17 cellular contexts compared by ENCODE assay signal in genomic region chr13:67740871-67741475, GRCh38.
DNase-seq lines count a peak whose midpoint lies in the region; ATAC-seq and TF ChIP-seq lines count a peak whose summit lies in the region.
"Had no signal": no experiment of that assay in that cellular context is flagged by ENCODE, and none has a peak within 500 bp of the region (broad histone marks: within the 10 kb centered on the region; RNA-seq: fewer than 3 reads in every experiment).

No MANE protein-coding gene starts in this region.

- H3K79me2 ChIP-seq in neural progenitor cell (ENCODE audit: low read depth): no peaks in the 10 kb centered on the region

- TF ChIP-seq CTCF in neural progenitor cell (IDR thresholded peaks at IDR 0.05): no peak

- peaks cover 8% of the 10 kb centered on the region for H3K36me3 Mint-ChIP-seq in neural progenitor cell
- H3K36me3 Mint-ChIP-seq: T-cell had no signal

- H3K36me3 ChIP-seq in neural progenitor cell: no peaks in the 10 kb centered on the region
- H3K36me3 ChIP-seq: SJSA1 had no signal

- peak overlapping the region; percentile 49 for H3K27ac ChIP-seq in neural progenitor cell
- H3K27ac ChIP-seq: C4-2B, PC-9, SJSA1 had no signal

- ATAC-seq in HG03039 (IDR thresholded peaks at IDR 0.05; ENCODE audit: unreplicated experiment) (no peak), HG02840 (IDR thresholded peaks at IDR 0.05; ENCODE audit: low FRiP score, unreplicated experiment) (no peak)
- ATAC-seq: T-cell had no signal

- H3K27me3 Mint-ChIP-seq in neural progenitor cell (ENCODE audit: insufficient read depth, low read depth): peaks cover 2% of the 10 kb centered on the region
- H3K27me3 Mint-ChIP-seq: T-cell had no signal

- no peaks in the 10 kb centered on the region for H3K9me3 Mint-ChIP-seq in neural progenitor cell

- H3F3A ChIP-seq in neural progenitor cell (ENCODE audit: low read depth): peaks cover 21% of the 10 kb centered on the region

- no peaks in the 10 kb centered on the region for H3K27me3 ChIP-seq in neural progenitor cell
- H3K27me3 ChIP-seq: SJSA1 had no signal

- no peak overlapping the region for H3K4me3 ChIP-seq in neural progenitor cell
- H3K4me3 ChIP-seq: PC-9, SJSA1 had no signal

- DNase-seq in H4 (ENCODE audit: low spot score): peak; percentile 9
- DNase-seq in NCI-H69 (lab: John Stamatoyannopoulos, UW): peak; percentile 69
- DNase-seq in astrocyte of the hippocampus (ENCODE audit: low read depth, low spot score): peak; percentile 65
- DNase-seq in neural progenitor cell (ENCODE audit: low spot score): no peak
- no peak for DNase-seq in C1 segment of cervical spinal cord (lab: John Stamatoyannopoulos, UW)
- DNase-seq in hippocampal formation (lab: John Stamatoyannopoulos, UW): no peak
- DNase-seq: GF-D8, H7, NCI-H187 treated with DMSO at 0.1 percent for 48 hours, NCI-H345, NCI-H526 treated with DMSO at 0.1 percent for 48 hours, PC-9, T-cell had no signal

- no peak overlapping the region for H3K4me3 Mint-ChIP-seq in neural progenitor cell
- H3K4me3 Mint-ChIP-seq: T-cell had no signal

- H3K9me3 ChIP-seq in neural progenitor cell (ENCODE audit: low read depth): no peaks in the 10 kb centered on the region
- H3K9me3 ChIP-seq: SJSA1 had no signal

- no peak overlapping the region for H3K9ac ChIP-seq in neural progenitor cell

- peaks cover 34% of the 10 kb centered on the region for H3K4me1 Mint-ChIP-seq in neural progenitor cell
- H3K4me1 Mint-ChIP-seq: T-cell had no signal

- peak overlapping the region; percentile 94 for H3K27ac Mint-ChIP-seq in neural progenitor cell
- H3K27ac Mint-ChIP-seq: T-cell had no signal

- no peaks in the 10 kb centered on the region for H4K20me1 ChIP-seq in neural progenitor cell (ENCODE audit: low read depth)

- H2AFZ ChIP-seq in neural progenitor cell (replicated peaks): no peak overlapping the region
- H2AFZ ChIP-seq: PC-9 had no signal

- no peak overlapping the region for H3K4me2 ChIP-seq in neural progenitor cell
- H3K4me2 ChIP-seq: PC-9 had no signal

- H3K4me1 ChIP-seq in neural progenitor cell: peaks cover 20% of the 10 kb centered on the region
- H3K4me1 ChIP-seq: SJSA1 had no signal

Comparison
In these comparisons a context has a peak if more than half of its experiments do, and no peak if none do; other contexts are left out.
1. DNase-seq: peak in H4 (single experiment), NCI-H69 (single experiment) and astrocyte of the hippocampus (single experiment); none in neural progenitor cell (single experiment), C1 segment of cervical spinal cord (0 of 14) and hippocampal formation (0 of 2).